9 cellular contexts compared by ENCODE assay signal in the genomic region with DNA sequence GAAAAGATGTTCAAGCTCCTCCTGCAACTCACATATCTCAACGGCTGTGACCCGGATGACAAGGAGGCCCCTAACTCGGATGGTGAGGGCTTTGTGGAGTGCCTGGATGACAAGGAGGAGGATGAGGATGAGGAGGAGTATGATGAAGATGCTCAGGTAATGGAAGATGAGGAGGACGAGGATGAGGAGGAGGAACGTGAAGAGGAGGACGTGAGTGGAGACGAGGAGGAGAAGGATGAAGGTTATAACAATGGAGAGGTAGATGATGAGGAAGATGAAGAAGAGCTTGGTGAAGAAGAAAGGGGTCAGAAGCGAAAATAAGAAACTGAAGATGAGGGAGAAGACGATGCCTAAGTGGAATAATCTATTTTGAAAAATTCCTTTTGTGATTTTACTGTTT. TPM values are rescaled to one million over a fixed set of nuclear protein-coding genes. Genes with fewer than 3 reads are reported as not detected.
"Had no signal": no experiment of that assay in that cellular context is flagged by ENCODE, and none has a peak within 500 bp of the region (broad histone marks: within the 10 kb centered on the region; RNA-seq: fewer than 3 reads in every experiment).

No MANE protein-coding gene starts in this region.

- H3K27ac ChIP-seq: HL-60 had no signal

- DNase-seq: IMR-90, KBM-7, KG1 had no signal

- H3K4me3 ChIP-seq: K562 had no signal

- ATAC-seq: HepG2, K562 had no signal

- H3K4me1 Mint-ChIP-seq: IgD-negative memory B cell had no signal

- H3K27ac Mint-ChIP-seq: IgD-negative memory B cell had no signal

RNA-seq across cellular contexts. Expression of gene ANP32D, which starts 0.7 kb away (rescaled TPM):
- total RNA-seq: HepG2, HT-29, HT1080, IMR-90, K562 had no signal

RNA-seq across cellular contexts. Expression of gene C12orf54, which starts 9.2 kb away (rescaled TPM):
- total RNA-seq: HepG2, HT-29, HT1080, IMR-90, K562 had no signal

RNA-seq across cellular contexts. Expression of gene OR8S1, which starts 52.4 kb away (rescaled TPM):
- total RNA-seq: HepG2, HT-29, HT1080, IMR-90, K562 had no signal
